In the genomic region with DNA sequence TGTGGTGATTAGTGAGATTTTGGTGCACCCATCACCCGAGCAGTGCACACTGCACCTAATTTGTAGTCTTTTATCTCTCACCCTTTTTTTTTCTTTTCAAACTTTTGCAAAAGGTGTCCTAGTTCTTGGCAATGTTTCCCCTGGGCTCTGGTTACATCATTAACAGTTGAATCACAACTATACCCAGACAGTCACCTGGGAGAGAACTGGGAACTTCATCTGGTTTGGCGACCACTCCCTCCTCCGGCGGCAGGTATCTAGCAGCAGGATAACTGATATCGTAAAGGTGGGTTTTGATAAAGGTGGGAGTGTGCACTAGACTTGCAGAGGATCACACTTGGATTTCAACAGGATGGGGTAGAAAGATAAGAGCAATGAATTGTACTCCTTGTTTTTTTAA, we compare ENCODE assay signal across 25 cellular contexts.
DNase-seq lines count a peak whose midpoint lies in the region; ATAC-seq and TF ChIP-seq lines count a peak whose summit lies in the region.
"Had no signal": no experiment of that assay in that cellular context is flagged by ENCODE, and none has a peak within 500 bp of the region (broad histone marks: within the 10 kb centered on the region; RNA-seq: fewer than 3 reads in every experiment).

No MANE protein-coding gene starts in this region.

- H3K27me3 ChIP-seq in mesendoderm (ENCODE audit: insufficient read depth, low read length, poor library complexity): no peaks in the 10 kb centered on the region
- H3K27me3 ChIP-seq: Peyer's patch, SJCRH30 had no signal

- no peak overlapping the region for H3K23ac ChIP-seq in mesendoderm (ENCODE audit: low read length)

- no peak overlapping the region for H3K18ac ChIP-seq in mesendoderm (ENCODE audit: low read length)

- no peak overlapping the region for H2BK5ac ChIP-seq in mesendoderm (ENCODE audit: low read length)

- no peak for ATAC-seq in sciatic nerve
- ATAC-seq: HepG2, SK-N-SH treated with all-trans-retinoic acid at 6 μM for 48 hours had no signal

- no peaks in the 10 kb centered on the region for H3K79me1 ChIP-seq in mesendoderm (ENCODE audit: low read length)

- TF ChIP-seq CTCF in RWPE1 (conservative IDR thresholded peaks at IDR 0.05; ENCODE audit: low read depth) (no peak), epithelial cell of esophagus (IDR thresholded peaks at IDR 0.05; ENCODE audit: insufficient read depth, low read depth, low read length, missing control alignments) (peak; percentile 9)

- POLR2A ChIA-PET in RWPE1 (lab: Yijun Ruan, JAX; ENCODE audit: low non-redundant PET): no interaction called here

- H4K8ac ChIP-seq in mesendoderm (ENCODE audit: low read depth, low read length): no peak overlapping the region

- no peak overlapping the region for H2AK5ac ChIP-seq in mesendoderm (ENCODE audit: low read length)

- no peak overlapping the region for H3K27ac ChIP-seq in RWPE1
- no peak overlapping the region for H3K27ac ChIP-seq in mesendoderm (ENCODE audit: low read depth, low read length)
- H3K27ac ChIP-seq: Peyer's patch, SJCRH30 had no signal

- H2BK15ac ChIP-seq in mesendoderm (replicated peaks; ENCODE audit: low read depth): no peak overlapping the region

- H3K9ac ChIP-seq in mesendoderm (ENCODE audit: low read length): no peak overlapping the region

- CTCF ChIA-PET in RWPE1 (lab: Yijun Ruan, JAX): no interaction called here

- no CpG with 5 or more reads among the region's 5 CpGs for WGBS in mesendoderm (ENCODE audit: extremely low coverage, insufficient coverage, low lambda C conversion rate)

- DNase-seq in HPDE6-E6E7 (ENCODE audit: extremely low spot score) (peak; percentile 54), RWPE1 (ENCODE audit: low spot score) (peak; percentile 61), epithelial cell of esophagus (ENCODE audit: low read depth) (peak; percentile 86), mesendoderm (peak; percentile 42), SHP77 treated with DMSO at 0.1 percent for 48 hours (lab: John Stamatoyannopoulos, UW) (no peak), iPS-NIHi7 (ENCODE audit: extremely low spot score) (no peak), sciatic nerve (ENCODE audit: low spot score) (no peak)
- DNase-seq: C1 segment of cervical spinal cord; CD4-positive, alpha-beta memory T cell; COR-L47; DMS79; EL; GDM1; H7; Karpas-422; NCI-H1092 treated with DMSO at 0.1 percent for 48 hours; NCI-H1436; NCI-H187; NCI-H2081 treated with DMSO at 0.1 percent for 48 hours; NCI-H524 treated with DMSO at 0.1 percent for 48 hours; NCI-H774; Peyer's patch; SJCRH30 had no signal

- H4K5ac ChIP-seq in mesendoderm (ENCODE audit: low read length): no peak overlapping the region

- no peak overlapping the region for H3K4me2 ChIP-seq in mesendoderm (ENCODE audit: low read length)

- H3K56ac ChIP-seq in mesendoderm (ENCODE audit: low read length): no peak overlapping the region

- H2BK120ac ChIP-seq in mesendoderm (ENCODE audit: low read depth, low read length): no peak overlapping the region

- no peaks in the 10 kb centered on the region for H3K36me3 ChIP-seq in mesendoderm (ENCODE audit: control insufficient read depth, insufficient read depth, low read length)
- H3K36me3 ChIP-seq: Peyer's patch, SJCRH30 had no signal

- no peak overlapping the region for H3K4ac ChIP-seq in mesendoderm (ENCODE audit: low read depth, low read length)

- H3K4me3 ChIP-seq in epithelial cell of esophagus (ENCODE audit: low read length): no peak overlapping the region
- no peak overlapping the region for H3K4me3 ChIP-seq in mesendoderm (ENCODE audit: low read length)
- H3K4me3 ChIP-seq: Peyer's patch, SJCRH30 had no signal

- no peaks in the 10 kb centered on the region for H3K79me2 ChIP-seq in mesendoderm (ENCODE audit: control insufficient read depth, insufficient read depth, low read length)

- intact Hi-C loops in sciatic nerve (cut with DNase I): no loop called here

- H3K4me1 ChIP-seq in mesendoderm (ENCODE audit: control insufficient read depth, low read depth, low read length): peaks cover 6% of the 10 kb centered on the region
- H3K4me1 ChIP-seq: Peyer's patch, SJCRH30 had no signal

Comparison
In these comparisons a context has a peak if more than half of its experiments do, and no peak if none do; other contexts are left out.
1. DNase-seq: peak in HPDE6-E6E7 (single experiment), RWPE1 (single experiment), epithelial cell of esophagus (single experiment) and mesendoderm (single experiment); none in SHP77 treated with DMSO at 0.1 percent for 48 hours (single experiment), iPS-NIHi7 (single experiment) and sciatic nerve (single experiment).